19 cellular contexts compared by ENCODE assay signal in genomic region chr5:74738406-74738805, GRCh38.
"Had no signal": no experiment of that assay in that cellular context is flagged by ENCODE, and none has a peak within 500 bp of the region (broad histone marks: within the 10 kb centered on the region; RNA-seq: fewer than 3 reads in every experiment).

No MANE protein-coding gene starts in this region.

- H3K4me1 Mint-ChIP-seq: T-cell had no signal

- ATAC-seq: Panc1, T-cell had no signal

- H3K9me3 ChIP-seq: SK-N-SH had no signal

- H3K9ac ChIP-seq: SK-N-SH had no signal

- H3K27ac ChIP-seq: RWPE1 had no signal

- H3K27me3 Mint-ChIP-seq: T-cell had no signal

- DNase-seq: KBM-7, MV-4-11, NCI-H1048, NCI-H1105, NCI-H1417, NCI-H1436 treated with DMSO at 0.1 percent for 48 hours, NCI-H1694, NCI-H187 treated with DMSO at 0.1 percent for 48 hours, NCI-H2029 treated with DMSO at 0.1 percent for 48 hours, NCI-H2227 treated with DMSO at 0.1 percent for 48 hours, NCI-H524, NCI-H526 treated with DMSO at 0.1 percent for 48 hours, NCI-H748 treated with DMSO at 0.1 percent for 48 hours, SHP77, SK-N-SH, SW 1271, T-cell had no signal

- H3K9me2 ChIP-seq: SK-N-SH had no signal

- H3K9me3 Mint-ChIP-seq: T-cell had no signal

- H3K4me3 Mint-ChIP-seq: T-cell had no signal

- H3K27ac Mint-ChIP-seq: T-cell had no signal

- H3K4me2 ChIP-seq: SK-N-SH had no signal
